Comparison of ENCODE assay signal across 1 cellular context in the genomic region with DNA sequence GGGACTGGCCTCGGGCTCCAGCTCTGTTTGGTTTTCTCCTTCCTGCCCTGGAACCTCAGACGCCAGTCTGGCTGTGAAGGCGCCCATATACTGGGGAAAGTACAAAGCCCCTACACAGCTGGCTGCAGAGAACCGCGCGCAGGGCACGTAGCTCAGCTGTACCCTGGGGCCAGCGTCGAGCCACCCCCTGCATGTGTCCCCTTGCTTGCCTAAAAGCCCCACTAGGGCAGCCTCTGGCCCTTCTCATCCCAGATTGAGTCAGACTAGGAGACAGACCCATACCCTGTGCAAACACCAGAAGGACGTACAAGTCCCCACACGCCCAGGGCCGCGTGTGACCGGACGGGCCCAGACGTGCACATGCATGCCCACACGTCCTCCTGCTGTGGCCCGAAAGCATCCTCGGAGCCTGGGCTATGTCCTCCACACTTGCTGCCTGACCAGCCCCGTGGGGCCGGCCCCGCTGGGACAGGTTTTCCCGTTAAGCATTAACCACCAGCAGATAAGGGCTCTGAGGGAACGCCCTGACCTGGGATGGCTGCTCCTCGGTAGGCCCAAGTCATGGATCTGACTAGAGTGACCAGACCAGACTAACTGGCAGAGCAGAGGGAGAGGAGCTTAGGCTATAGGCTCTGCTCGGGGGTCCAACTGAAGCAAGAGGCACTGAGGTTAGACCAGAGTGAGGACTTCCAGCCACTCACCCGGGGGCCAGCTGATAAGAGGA.
TF ChIP-seq lines count a peak whose summit lies in the region.

No MANE protein-coding gene starts in this region.

TF ChIP-seq in HepG2, 621 proteins besides CTCF, POLR2A, EP300 and RAD21 (continued from another document and continues in another):
- TF ChIP-seq, protein P1, sequence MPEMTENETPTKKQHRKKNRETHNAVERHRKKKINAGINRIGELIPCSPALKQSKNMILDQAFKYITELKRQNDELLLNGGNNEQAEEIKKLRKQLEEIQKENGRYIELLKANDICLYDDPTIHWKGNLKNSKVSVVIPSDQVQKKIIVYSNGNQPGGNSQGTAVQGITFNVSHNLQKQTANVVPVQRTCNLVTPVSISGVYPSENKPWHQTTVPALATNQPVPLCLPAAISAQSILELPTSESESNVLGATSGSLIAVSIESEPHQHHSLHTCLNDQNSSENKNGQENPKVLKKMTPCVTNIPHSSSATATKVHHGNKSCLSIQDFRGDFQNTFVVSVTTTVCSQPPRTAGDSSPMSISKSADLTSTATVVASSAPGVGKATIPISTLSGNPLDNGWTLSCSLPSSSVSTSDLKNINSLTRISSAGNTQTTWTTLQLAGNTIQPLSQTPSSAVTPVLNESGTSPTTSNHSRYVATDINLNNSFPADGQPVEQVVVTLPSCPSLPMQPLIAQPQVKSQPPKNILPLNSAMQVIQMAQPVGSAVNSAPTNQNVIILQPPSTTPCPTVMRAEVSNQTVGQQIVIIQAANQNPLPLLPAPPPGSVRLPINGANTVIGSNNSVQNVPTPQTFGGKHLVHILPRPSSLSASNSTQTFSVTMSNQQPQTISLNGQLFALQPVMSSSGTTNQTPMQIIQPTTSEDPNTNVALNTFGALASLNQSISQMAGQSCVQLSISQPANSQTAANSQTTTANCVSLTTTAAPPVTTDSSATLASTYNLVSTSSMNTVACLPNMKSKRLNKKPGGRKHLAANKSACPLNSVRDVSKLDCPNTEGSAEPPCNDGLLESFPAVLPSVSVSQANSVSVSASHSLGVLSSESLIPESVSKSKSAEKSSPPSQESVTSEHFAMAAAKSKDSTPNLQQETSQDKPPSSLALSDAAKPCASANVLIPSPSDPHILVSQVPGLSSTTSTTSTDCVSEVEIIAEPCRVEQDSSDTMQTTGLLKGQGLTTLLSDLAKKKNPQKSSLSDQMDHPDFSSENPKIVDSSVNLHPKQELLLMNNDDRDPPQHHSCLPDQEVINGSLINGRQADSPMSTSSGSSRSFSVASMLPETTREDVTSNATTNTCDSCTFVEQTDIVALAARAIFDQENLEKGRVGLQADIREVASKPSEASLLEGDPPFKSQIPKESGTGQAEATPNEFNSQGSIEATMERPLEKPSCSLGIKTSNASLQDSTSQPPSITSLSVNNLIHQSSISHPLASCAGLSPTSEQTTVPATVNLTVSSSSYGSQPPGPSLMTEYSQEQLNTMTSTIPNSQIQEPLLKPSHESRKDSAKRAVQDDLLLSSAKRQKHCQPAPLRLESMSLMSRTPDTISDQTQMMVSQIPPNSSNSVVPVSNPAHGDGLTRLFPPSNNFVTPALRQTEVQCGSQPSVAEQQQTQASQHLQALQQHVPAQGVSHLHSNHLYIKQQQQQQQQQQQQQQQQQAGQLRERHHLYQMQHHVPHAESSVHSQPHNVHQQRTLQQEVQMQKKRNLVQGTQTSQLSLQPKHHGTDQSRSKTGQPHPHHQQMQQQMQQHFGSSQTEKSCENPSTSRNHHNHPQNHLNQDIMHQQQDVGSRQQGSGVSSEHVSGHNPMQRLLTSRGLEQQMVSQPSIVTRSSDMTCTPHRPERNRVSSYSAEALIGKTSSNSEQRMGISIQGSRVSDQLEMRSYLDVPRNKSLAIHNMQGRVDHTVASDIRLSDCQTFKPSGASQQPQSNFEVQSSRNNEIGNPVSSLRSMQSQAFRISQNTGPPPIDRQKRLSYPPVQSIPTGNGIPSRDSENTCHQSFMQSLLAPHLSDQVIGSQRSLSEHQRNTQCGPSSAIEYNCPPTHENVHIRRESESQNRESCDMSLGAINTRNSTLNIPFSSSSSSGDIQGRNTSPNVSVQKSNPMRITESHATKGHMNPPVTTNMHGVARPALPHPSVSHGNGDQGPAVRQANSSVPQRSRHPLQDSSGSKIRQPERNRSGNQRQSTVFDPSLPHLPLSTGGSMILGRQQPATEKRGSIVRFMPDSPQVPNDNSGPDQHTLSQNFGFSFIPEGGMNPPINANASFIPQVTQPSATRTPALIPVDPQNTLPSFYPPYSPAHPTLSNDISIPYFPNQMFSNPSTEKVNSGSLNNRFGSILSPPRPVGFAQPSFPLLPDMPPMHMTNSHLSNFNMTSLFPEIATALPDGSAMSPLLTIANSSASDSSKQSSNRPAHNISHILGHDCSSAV (CRISPR knock-in tag; IDR thresholded peaks at IDR 0.05; ENCODE audit: borderline replicate concordance) = no peak; the same call in 1 of the 2 replicates
- TF ChIP-seq, protein P2, sequence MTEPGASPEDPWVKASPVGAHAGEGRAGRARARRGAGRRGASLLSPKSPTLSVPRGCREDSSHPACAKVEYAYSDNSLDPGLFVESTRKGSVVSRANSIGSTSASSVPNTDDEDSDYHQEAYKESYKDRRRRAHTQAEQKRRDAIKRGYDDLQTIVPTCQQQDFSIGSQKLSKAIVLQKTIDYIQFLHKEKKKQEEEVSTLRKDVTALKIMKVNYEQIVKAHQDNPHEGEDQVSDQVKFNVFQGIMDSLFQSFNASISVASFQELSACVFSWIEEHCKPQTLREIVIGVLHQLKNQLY (CRISPR knock-in tag; IDR thresholded peaks at IDR 0.05) = peak; percentile 81; the same call in 1 of the 2 replicates
- TF ChIP-seq CBX5 (CRISPR knock-in tag; IDR thresholded peaks at IDR 0.05; ENCODE audit: borderline replicate concordance) (peak; percentile 81; the same call in 1 of the 2 replicates), CEBPG (CRISPR knock-in tag; IDR thresholded peaks at IDR 0.05) (no peak), TSC22D2 (CRISPR knock-in tag; IDR thresholded peaks at IDR 0.05; ENCODE audit: borderline replicate concordance) (peak; percentile 29; the same call in 1 of the 2 replicates), POGZ (CRISPR knock-in tag; IDR thresholded peaks at IDR 0.05) (peak; percentile 25; the same call in 1 of the 2 replicates), ZNF75D (CRISPR knock-in tag; IDR thresholded peaks at IDR 0.05; ENCODE audit: borderline replicate concordance) (no peak), ZNF891 (CRISPR knock-in tag; IDR thresholded peaks at IDR 0.05) (peak; percentile 47; the same call in 1 of the 2 replicates), HDAC6 (IDR thresholded peaks at IDR 0.05; ENCODE audit: low read depth, low read length) (no peak), ZNF484 (CRISPR knock-in tag; IDR thresholded peaks at IDR 0.05; ENCODE audit: borderline replicate concordance, low read depth) (no peak), SMARCC2 (IDR thresholded peaks at IDR 0.05) (no peak), GABPB1 (CRISPR knock-in tag; IDR thresholded peaks at IDR 0.05) (peak; percentile 52; the same call in 1 of the 2 replicates), SOX13 (IDR thresholded peaks at IDR 0.05) (no peak; the same call in 1 of the 2 replicates), SOX13 (CRISPR knock-in tag; conservative IDR thresholded peaks at IDR 0.05 in 1 of 2, IDR thresholded peaks at IDR 0.05 in 1 of 2) (0 out of 4 replicates have a peak, but pooled peaks of 1 of the 2 experiments have one; percentile 23), KAT2B (IDR thresholded peaks at IDR 0.05; ENCODE audit: borderline replicate concordance, low read depth, low read length) (no peak), AHR (CRISPR knock-in tag; IDR thresholded peaks at IDR 0.05) (no peak; the same call in 1 of the 2 replicates), ZBTB20 (CRISPR knock-in tag; IDR thresholded peaks at IDR 0.05; ENCODE audit: borderline replicate concordance, low read depth) (no peak), FOXA1 (IDR thresholded peaks at IDR 0.05) (no peak), FOXA1 (CRISPR knock-in tag; IDR thresholded peaks at IDR 0.05) (0 out of 2 replicates have a peak, but pooled peaks have one; percentile 17), ARNT2 (CRISPR knock-in tag; IDR thresholded peaks at IDR 0.05; ENCODE audit: low read depth) (peak; percentile 82; the same call in 1 of the 2 replicates), ZNF703 (CRISPR knock-in tag; IDR thresholded peaks at IDR 0.05; ENCODE audit: borderline replicate concordance) (0 out of 2 replicates have a peak, but pooled peaks have one; percentile 21)
- TF ChIP-seq, protein P3, sequence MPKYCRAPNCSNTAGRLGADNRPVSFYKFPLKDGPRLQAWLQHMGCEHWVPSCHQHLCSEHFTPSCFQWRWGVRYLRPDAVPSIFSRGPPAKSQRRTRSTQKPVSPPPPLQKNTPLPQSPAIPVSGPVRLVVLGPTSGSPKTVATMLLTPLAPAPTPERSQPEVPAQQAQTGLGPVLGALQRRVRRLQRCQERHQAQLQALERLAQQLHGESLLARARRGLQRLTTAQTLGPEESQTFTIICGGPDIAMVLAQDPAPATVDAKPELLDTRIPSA (CRISPR knock-in tag; IDR thresholded peaks at IDR 0.05; ENCODE audit: borderline replicate concordance) = no peak
- TF ChIP-seq, protein P4, sequence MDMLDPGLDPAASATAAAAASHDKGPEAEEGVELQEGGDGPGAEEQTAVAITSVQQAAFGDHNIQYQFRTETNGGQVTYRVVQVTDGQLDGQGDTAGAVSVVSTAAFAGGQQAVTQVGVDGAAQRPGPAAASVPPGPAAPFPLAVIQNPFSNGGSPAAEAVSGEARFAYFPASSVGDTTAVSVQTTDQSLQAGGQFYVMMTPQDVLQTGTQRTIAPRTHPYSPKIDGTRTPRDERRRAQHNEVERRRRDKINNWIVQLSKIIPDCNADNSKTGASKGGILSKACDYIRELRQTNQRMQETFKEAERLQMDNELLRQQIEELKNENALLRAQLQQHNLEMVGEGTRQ (IDR thresholded peaks at IDR 0.05; ENCODE audit: low read depth, low read length) = no peak
- TF ChIP-seq, protein P4 (CRISPR knock-in tag; IDR thresholded peaks at IDR 0.05; ENCODE audit: borderline replicate concordance) = no peak
- TF ChIP-seq, protein P5, sequence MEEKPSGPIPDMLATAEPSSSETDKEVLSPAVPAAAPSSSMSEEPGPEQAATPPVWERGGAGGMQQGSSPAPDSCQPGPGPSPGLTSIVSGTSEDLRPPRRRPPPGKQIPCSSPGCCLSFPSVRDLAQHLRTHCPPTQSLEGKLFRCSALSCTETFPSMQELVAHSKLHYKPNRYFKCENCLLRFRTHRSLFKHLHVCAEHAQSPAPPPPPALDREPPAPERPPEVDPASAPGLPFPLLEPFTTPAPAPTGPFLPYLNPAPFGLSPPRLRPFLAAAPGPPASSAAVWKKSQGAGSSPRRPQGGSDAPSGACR (CRISPR knock-in tag; IDR thresholded peaks at IDR 0.05) = peak; percentile 80
- TF ChIP-seq, protein P6, sequence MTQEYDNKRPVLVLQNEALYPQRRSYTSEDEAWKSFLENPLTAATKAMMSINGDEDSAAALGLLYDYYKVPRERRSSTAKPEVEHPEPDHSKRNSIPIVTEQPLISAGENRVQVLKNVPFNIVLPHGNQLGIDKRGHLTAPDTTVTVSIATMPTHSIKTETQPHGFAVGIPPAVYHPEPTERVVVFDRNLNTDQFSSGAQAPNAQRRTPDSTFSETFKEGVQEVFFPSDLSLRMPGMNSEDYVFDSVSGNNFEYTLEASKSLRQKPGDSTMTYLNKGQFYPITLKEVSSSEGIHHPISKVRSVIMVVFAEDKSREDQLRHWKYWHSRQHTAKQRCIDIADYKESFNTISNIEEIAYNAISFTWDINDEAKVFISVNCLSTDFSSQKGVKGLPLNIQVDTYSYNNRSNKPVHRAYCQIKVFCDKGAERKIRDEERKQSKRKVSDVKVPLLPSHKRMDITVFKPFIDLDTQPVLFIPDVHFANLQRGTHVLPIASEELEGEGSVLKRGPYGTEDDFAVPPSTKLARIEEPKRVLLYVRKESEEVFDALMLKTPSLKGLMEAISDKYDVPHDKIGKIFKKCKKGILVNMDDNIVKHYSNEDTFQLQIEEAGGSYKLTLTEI (CRISPR knock-in tag; conservative IDR thresholded peaks at IDR 0.05) = no peak
- TF ChIP-seq, protein P7, sequence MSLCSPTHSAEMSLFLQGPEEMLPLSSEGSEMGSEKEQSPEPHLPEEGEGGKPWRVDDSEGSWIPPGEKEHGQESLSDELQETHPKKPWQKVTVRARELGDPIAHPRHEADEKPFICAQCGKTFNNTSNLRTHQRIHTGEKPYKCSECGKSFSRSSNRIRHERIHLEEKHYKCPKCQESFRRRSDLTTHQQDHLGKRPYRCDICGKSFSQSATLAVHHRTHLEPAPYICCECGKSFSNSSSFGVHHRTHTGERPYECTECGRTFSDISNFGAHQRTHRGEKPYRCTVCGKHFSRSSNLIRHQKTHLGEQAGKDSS (CRISPR knock-in tag; IDR thresholded peaks at IDR 0.05; ENCODE audit: borderline replicate concordance, low read depth) = peak; percentile 50; the same call in 1 of the 2 replicates
- TF ChIP-seq, protein P8, sequence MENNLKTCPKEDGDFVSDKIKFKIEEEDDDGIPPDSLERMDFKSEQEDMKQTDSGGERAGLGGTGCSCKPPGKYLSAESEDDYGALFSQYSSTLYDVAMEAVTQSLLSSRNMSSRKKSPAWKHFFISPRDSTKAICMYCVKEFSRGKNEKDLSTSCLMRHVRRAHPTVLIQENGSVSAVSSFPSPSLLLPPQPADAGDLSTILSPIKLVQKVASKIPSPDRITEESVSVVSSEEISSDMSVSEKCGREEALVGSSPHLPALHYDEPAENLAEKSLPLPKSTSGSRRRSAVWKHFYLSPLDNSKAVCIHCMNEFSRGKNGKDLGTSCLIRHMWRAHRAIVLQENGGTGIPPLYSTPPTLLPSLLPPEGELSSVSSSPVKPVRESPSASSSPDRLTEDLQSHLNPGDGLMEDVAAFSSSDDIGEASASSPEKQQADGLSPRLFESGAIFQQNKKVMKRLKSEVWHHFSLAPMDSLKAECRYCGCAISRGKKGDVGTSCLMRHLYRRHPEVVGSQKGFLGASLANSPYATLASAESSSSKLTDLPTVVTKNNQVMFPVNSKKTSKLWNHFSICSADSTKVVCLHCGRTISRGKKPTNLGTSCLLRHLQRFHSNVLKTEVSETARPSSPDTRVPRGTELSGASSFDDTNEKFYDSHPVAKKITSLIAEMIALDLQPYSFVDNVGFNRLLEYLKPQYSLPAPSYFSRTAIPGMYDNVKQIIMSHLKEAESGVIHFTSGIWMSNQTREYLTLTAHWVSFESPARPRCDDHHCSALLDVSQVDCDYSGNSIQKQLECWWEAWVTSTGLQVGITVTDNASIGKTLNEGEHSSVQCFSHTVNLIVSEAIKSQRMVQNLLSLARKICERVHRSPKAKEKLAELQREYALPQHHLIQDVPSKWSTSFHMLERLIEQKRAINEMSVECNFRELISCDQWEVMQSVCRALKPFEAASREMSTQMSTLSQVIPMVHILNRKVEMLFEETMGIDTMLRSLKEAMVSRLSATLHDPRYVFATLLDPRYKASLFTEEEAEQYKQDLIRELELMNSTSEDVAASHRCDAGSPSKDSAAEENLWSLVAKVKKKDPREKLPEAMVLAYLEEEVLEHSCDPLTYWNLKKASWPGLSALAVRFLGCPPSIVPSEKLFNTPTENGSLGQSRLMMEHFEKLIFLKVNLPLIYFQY (CRISPR knock-in tag; IDR thresholded peaks at IDR 0.05; ENCODE audit: borderline replicate concordance) = peak; percentile 70; the same call in 1 of the 2 replicates
- TF ChIP-seq, protein P9, sequence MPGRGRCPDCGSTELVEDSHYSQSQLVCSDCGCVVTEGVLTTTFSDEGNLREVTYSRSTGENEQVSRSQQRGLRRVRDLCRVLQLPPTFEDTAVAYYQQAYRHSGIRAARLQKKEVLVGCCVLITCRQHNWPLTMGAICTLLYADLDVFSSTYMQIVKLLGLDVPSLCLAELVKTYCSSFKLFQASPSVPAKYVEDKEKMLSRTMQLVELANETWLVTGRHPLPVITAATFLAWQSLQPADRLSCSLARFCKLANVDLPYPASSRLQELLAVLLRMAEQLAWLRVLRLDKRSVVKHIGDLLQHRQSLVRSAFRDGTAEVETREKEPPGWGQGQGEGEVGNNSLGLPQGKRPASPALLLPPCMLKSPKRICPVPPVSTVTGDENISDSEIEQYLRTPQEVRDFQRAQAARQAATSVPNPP (CRISPR knock-in tag; IDR thresholded peaks at IDR 0.05) = no peak
